In genomic region chrX:45885931-45886330, GRCh38 we compare ENCODE assay signal across 8 cellular contexts.
"Had no signal": no experiment of that assay in that cellular context is flagged by ENCODE, and none has a peak within 500 bp of the region (broad histone marks: within the 10 kb centered on the region; RNA-seq: fewer than 3 reads in every experiment).

No MANE protein-coding gene starts in this region.

- H3K4me2 ChIP-seq: GM23338, KMS-11 had no signal

- DNase-seq: H9, HCEC 1CT, KBM-7 had no signal

- H3K27ac ChIP-seq: KMS-11 had no signal

- ATAC-seq: GM23338 had no signal

- FAIRE-seq: H1, H54, HTR-8/SVneo had no signal

- H2AFZ ChIP-seq: GM23338 had no signal

- H3K9ac ChIP-seq: KMS-11 had no signal

- H3K4me3 ChIP-seq: GM23338 had no signal
